Comparison of ENCODE assay signal across 17 cellular contexts in the genomic region with DNA sequence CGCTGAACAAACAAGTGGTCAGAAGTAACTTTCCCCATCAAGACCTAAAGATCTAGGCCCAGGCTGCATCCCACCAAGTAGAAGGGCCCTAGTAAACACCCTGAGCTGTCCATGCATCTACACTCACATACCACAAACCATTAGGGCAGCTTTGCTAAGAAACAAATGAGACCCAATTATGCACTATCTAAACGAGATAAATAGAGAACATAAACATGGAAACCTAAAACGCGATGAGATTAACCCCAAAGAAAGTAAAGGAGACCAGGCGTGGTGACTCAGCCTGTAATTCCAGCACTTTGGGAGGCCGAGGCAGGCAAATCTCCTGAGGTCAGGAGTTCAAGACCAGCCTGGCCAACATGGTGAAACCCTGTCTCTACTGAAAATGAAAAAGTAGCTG.
"Had no signal": no experiment of that assay in that cellular context is flagged by ENCODE, and none has a peak within 500 bp of the region (broad histone marks: within the 10 kb centered on the region; RNA-seq: fewer than 3 reads in every experiment).

No MANE protein-coding gene starts in this region.

- H3K27me3 ChIP-seq: adrenal gland, dorsolateral prefrontal cortex, esophagus muscularis mucosa, left lung, uterus had no signal

- FAIRE-seq: endometrium, keratinocyte had no signal

- H3K9me3 ChIP-seq: adrenal gland, esophagus muscularis mucosa, left lung, thoracic aorta, uterus had no signal

- DNase-seq: activated CD4-positive, alpha-beta T cell treated with anti-CD3 and anti-CD28 coated beads, Interleukin-2, amount 50 U/mL, for 48 hours; activated naive CD4-positive, alpha-beta T cell treated with anti-CD3 and anti-CD28 coated beads for 36 hours; adrenal gland; cerebellar nuclear complex; dorsolateral prefrontal cortex; foreskin fibroblast; left lung; stimulated activated CD4-positive, alpha-beta T cell treated with anti-CD3 and anti-CD28 coated beads, Interleukin-4, amount 100 ng/mL, for 1 hour; stimulated activated CD8-positive, alpha-beta memory T cell treated with anti-CD3 and anti-CD28 coated beads, Interleukin-4, amount 100 ng/mL, for 48 hours; stimulated activated naive CD8-positive, alpha-beta T cell treated with anti-CD3 and anti-CD28 coated beads, Interleukin-15, amount 100 ng/mL, for 72 hours; uterus had no signal

- H3K27ac Mint-ChIP-seq: activated naive CD4-positive, alpha-beta T cell treated with anti-CD3 and anti-CD28 coated beads for 36 hours; activated T-helper 1 cell treated with anti-CD3 and anti-CD28 coated beads, Interleukin-12 subunit alpha, Interleukin-12 subunit beta, Interleukin-2, Interleukin-4 antibody, amounts not matched to agents 30 ng/mL and 10 ng/mL and 1 ng/mL, durations not matched to agents 14 hours and 24 hours and 36 hours; stimulated activated naive CD8-positive, alpha-beta T cell treated with anti-CD3 and anti-CD28 coated beads, Interleukin-15, amount 100 ng/mL, for 72 hours had no signal

- H3K4me3 Mint-ChIP-seq: activated naive CD4-positive, alpha-beta T cell treated with anti-CD3 and anti-CD28 coated beads for 36 hours; activated T-helper 1 cell treated with anti-CD3 and anti-CD28 coated beads, Interleukin-12 subunit alpha, Interleukin-12 subunit beta, Interleukin-2, Interleukin-4 antibody, amounts not matched to agents 30 ng/mL and 10 ng/mL and 1 ng/mL, durations not matched to agents 14 hours and 24 hours and 36 hours; stimulated activated naive CD8-positive, alpha-beta T cell treated with anti-CD3 and anti-CD28 coated beads, Interleukin-15, amount 100 ng/mL, for 72 hours had no signal

- H3K27me3 Mint-ChIP-seq: stimulated activated naive CD8-positive, alpha-beta T cell treated with anti-CD3 and anti-CD28 coated beads, Interleukin-15, amount 100 ng/mL, for 72 hours had no signal

- H3K9me3 Mint-ChIP-seq: activated naive CD4-positive, alpha-beta T cell treated with anti-CD3 and anti-CD28 coated beads for 36 hours; activated T-helper 1 cell treated with anti-CD3 and anti-CD28 coated beads, Interleukin-12 subunit alpha, Interleukin-12 subunit beta, Interleukin-2, Interleukin-4 antibody, amounts not matched to agents 30 ng/mL and 10 ng/mL and 1 ng/mL, durations not matched to agents 14 hours and 24 hours and 36 hours; stimulated activated naive CD8-positive, alpha-beta T cell treated with anti-CD3 and anti-CD28 coated beads, Interleukin-15, amount 100 ng/mL, for 72 hours had no signal

- ATAC-seq: activated CD4-positive, CD25-positive, alpha-beta regulatory T cell treated with anti-CD3 and anti-CD28 coated beads, Interleukin-2, amount 50 U/mL, for 24 hours; left lung; stimulated activated naive CD8-positive, alpha-beta T cell treated with anti-CD3 and anti-CD28 coated beads, Interleukin-15, amount 100 ng/mL, for 72 hours had no signal

- H3K27ac ChIP-seq: left lung, uterus had no signal

- H3K4me3 ChIP-seq: adrenal gland, esophagus muscularis mucosa, left lung, thoracic aorta, uterus had no signal

- H3K36me3 ChIP-seq: uterus had no signal
